12 cellular contexts compared by ENCODE assay signal in genomic region chr11:76769645-76770586, GRCh38. TPM values are rescaled to one million over a fixed set of nuclear protein-coding genes. Genes with fewer than 3 reads are reported as not detected.
DNase-seq lines count a peak whose midpoint lies in the region; ATAC-seq and TF ChIP-seq lines count a peak whose summit lies in the region.
"Had no signal": no experiment of that assay in that cellular context is flagged by ENCODE, and none has a peak within 500 bp of the region (broad histone marks: within the 10 kb centered on the region; RNA-seq: fewer than 3 reads in every experiment).

No MANE protein-coding gene starts in this region.

- no peaks in the 10 kb centered on the region for H3K9me3 ChIP-seq in SJCRH30 (replicated peaks)
- H3K9me3 ChIP-seq: psoas muscle had no signal

- no peak overlapping the region for H3K27ac Mint-ChIP-seq in activated T-cell treated with anti-CD3 and anti-CD28 coated beads, Interleukin-2, amount 50 U/mL, for 24 hours
- H3K27ac Mint-ChIP-seq: activated B cell treated with CpG ODN at 0.5 μM for 24 hours; stimulated activated naive CD8-positive, alpha-beta T cell treated with anti-CD3 and anti-CD28 coated beads, Interleukin-15, Interleukin-2, amounts not matched to agents 100 ng/mL and 50 ng/mL, for 24 hours had no signal

- H3K9me3 Mint-ChIP-seq in activated T-cell treated with anti-CD3 and anti-CD28 coated beads, Interleukin-2, amount 50 U/mL, for 24 hours: no peaks in the 10 kb centered on the region

- no peaks in the 10 kb centered on the region for H3K36me3 ChIP-seq in SJCRH30

- DNase-seq in ELR (ENCODE audit: low read depth) (peak; percentile 53), SJCRH30 (no peak), fibroblast of the aortic adventitia (ENCODE audit: low read depth) (peak; percentile 71), ecto neural progenitor cell (ENCODE audit: low spot score) (no peak)
- DNase-seq in activated T-cell treated with anti-CD3 and anti-CD28 coated beads, Interleukin-2, amount 50 U/mL, for 24 hours: no peak
- no peak for DNase-seq in stimulated activated CD4-positive, alpha-beta T cell treated with anti-CD3 and anti-CD28 coated beads, Interleukin-4, amount 100 ng/mL, for 24 hours
- DNase-seq: activated B cell treated with CpG ODN at 0.5 μM for 24 hours, NCI-H526 had no signal

- H3K4me3 ChIP-seq in SJCRH30 (no peak overlapping the region), fibroblast of the aortic adventitia (ENCODE audit: low read depth, low read length) (no peak overlapping the region), skin epidermis (no peak overlapping the region)
- H3K4me3 ChIP-seq: psoas muscle had no signal

- H3K27ac ChIP-seq in SJCRH30 (peak overlapping the region; percentile 3; the same call in 1 of the 2 replicates), skin epidermis (peak overlapping the region in 14 of 21 experiments; percentile 14 to 85 (median 62))

- H3K4me1 Mint-ChIP-seq in activated T-cell treated with anti-CD3 and anti-CD28 coated beads, Interleukin-2, amount 50 U/mL, for 24 hours (ENCODE audit: low read depth): peaks cover 17% of the 10 kb centered on the region

- TF ChIP-seq CTCF in fibroblast of the aortic adventitia (IDR thresholded peaks at IDR 0.05; ENCODE audit: insufficient read depth, low read length): no peak

- peaks cover 39% of the 10 kb centered on the region for H3K4me1 ChIP-seq in SJCRH30

- no peak overlapping the region for H3K4me3 Mint-ChIP-seq in activated T-cell treated with anti-CD3 and anti-CD28 coated beads, Interleukin-2, amount 50 U/mL, for 24 hours
- H3K4me3 Mint-ChIP-seq: activated B cell treated with CpG ODN at 0.5 μM for 24 hours; stimulated activated naive CD8-positive, alpha-beta T cell treated with anti-CD3 and anti-CD28 coated beads, Interleukin-15, Interleukin-2, amounts not matched to agents 100 ng/mL and 50 ng/mL, for 24 hours had no signal

- no peaks in the 10 kb centered on the region for H3K27me3 ChIP-seq in SJCRH30

- no peaks in the 10 kb centered on the region for H3K27me3 Mint-ChIP-seq in activated T-cell treated with anti-CD3 and anti-CD28 coated beads, Interleukin-2, amount 50 U/mL, for 24 hours
- H3K27me3 Mint-ChIP-seq: stimulated activated naive CD8-positive, alpha-beta T cell treated with anti-CD3 and anti-CD28 coated beads, Interleukin-15, Interleukin-2, amounts not matched to agents 100 ng/mL and 50 ng/mL, for 24 hours had no signal

- no peak for ATAC-seq in HG03108 (IDR thresholded peaks at IDR 0.05; ENCODE audit: unreplicated experiment)

- no peaks in the 10 kb centered on the region for H3K36me3 Mint-ChIP-seq in activated T-cell treated with anti-CD3 and anti-CD28 coated beads, Interleukin-2, amount 50 U/mL, for 24 hours (ENCODE audit: low read depth)

RNA-seq across cellular contexts. Expression of gene TSKU, which starts 13.2 kb away (rescaled TPM):
- 18.2 and 21.2 TPM in 2 replicates for total RNA-seq in SJCRH30 (2014; rRNA removed; shearing (Covaris generic))
- total RNA-seq in fibroblast of the aortic adventitia (ENCODE audit: low replicate concordance): 5.6 and 24.6 TPM in 2 replicates
- total RNA-seq: activated B cell treated with CpG ODN at 0.5 μM for 24 hours had no signal

Comparison
In these comparisons a context has a peak if more than half of its experiments do, and no peak if none do; other contexts are left out.
1. DNase-seq: peak in ELR (single experiment) and fibroblast of the aortic adventitia (single experiment); none in SJCRH30 (0 of 2), ecto neural progenitor cell (single experiment), activated T-cell treated with anti-CD3 and anti-CD28 coated beads, Interleukin-2, amount 50 U/mL, for 24 hours (single experiment) and stimulated activated CD4-positive, alpha-beta T cell treated with anti-CD3 and anti-CD28 coated beads, Interleukin-4, amount 100 ng/mL, for 24 hours (single experiment).